ENCODE assay signal across 15 cellular contexts in the genomic region with DNA sequence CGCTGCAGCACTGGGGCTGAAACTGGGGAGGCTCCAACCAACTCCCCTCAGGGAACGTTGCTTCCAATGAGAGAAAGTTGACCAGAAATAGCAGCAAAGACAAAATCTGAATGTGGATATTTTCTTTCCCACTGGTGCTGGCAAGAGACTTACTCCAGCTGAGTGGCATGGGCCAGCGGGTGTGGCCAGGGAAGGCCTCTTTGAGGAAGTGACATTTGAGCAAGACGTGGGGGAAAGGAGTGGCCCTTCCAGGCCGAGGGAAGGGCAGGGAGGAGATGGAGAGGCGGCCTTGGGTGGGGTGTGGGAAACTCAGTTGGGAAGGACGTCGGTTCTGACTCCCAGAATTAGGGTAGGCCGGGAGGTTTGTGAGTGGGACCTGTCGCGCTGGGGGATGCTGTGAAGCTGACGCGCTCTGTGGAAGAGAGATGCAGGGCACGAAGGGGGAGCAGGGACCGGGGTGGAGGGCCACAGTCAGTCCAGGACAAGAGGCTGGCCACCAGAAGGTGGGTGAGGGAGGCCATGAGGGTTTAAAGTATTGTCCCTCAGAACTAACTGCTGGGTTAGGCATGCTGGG.
DNase-seq lines count a peak whose midpoint lies in the region; ATAC-seq and TF ChIP-seq lines count a peak whose summit lies in the region.
"Had no signal": no experiment of that assay in that cellular context is flagged by ENCODE, and none has a peak within 500 bp of the region (broad histone marks: within the 10 kb centered on the region; RNA-seq: fewer than 3 reads in every experiment).

No MANE protein-coding gene starts in this region.

- no peak overlapping the region for H3K4me2 ChIP-seq in PC-3 (ENCODE audit: low read length)
- H3K4me2 ChIP-seq: A549 had no signal

- peak overlapping the region; percentile 89 for H3K27ac Mint-ChIP-seq in T-helper 1 cell treated with Interleukin-12 subunit alpha and Interleukin-12 subunit beta and Interleukin-4 antibody, amounts not matched to agents 30 μg/mL and 1 μg/mL, for 36 hours
- H3K27ac Mint-ChIP-seq in CD4-positive, alpha-beta memory T cell = peak overlapping the region; percentile 87 to 97 (median 92)
- H3K27ac Mint-ChIP-seq in activated naive CD4-positive, alpha-beta T cell treated with anti-CD3 and anti-CD28 coated beads, Interleukin-2, amount 50 U/mL, for 72 hours = peak overlapping the region; percentile 91 to 92
- peak overlapping the region; percentile 86 to 98 (median 94) for H3K27ac Mint-ChIP-seq in naive thymus-derived CD4-positive, alpha-beta T cell
- H3K27ac Mint-ChIP-seq: type B pancreatic cell had no signal

- H3K27ac ChIP-seq in CD4-positive, alpha-beta memory T cell (ENCODE audit: low read depth, low read length) = no peak overlapping the region
- H3K27ac ChIP-seq in naive thymus-derived CD4-positive, alpha-beta T cell (ENCODE audit: low read depth, low read length) = peak overlapping the region; percentile 66
- no peak overlapping the region for H3K27ac ChIP-seq in PC-3 (ENCODE audit: low read length)
- H3K27ac ChIP-seq: A549, RWPE1 had no signal

- H2AFZ ChIP-seq in PC-3 (ENCODE audit: low read length) = no peak overlapping the region

- H3K9me2 ChIP-seq in PC-3 (replicated peaks; ENCODE audit: low read length) = no peaks in the 10 kb centered on the region

- no peaks in the 10 kb centered on the region for H4K20me1 ChIP-seq in PC-3 (ENCODE audit: low read length)

- H3K36me3 ChIP-seq in CD4-positive, alpha-beta memory T cell (ENCODE audit: insufficient read depth, low read length) = no peaks in the 10 kb centered on the region
- no peaks in the 10 kb centered on the region for H3K36me3 ChIP-seq in naive thymus-derived CD4-positive, alpha-beta T cell (ENCODE audit: control insufficient read depth in 2 of 3, insufficient read depth in 3 of 3, low read length in 3 of 3)
- H3K36me3 ChIP-seq in PC-3 (ENCODE audit: low read depth, low read length) = no peaks in the 10 kb centered on the region

- peaks cover 4% of the 10 kb centered on the region for H3K36me3 Mint-ChIP-seq in T-helper 1 cell treated with Interleukin-12 subunit alpha and Interleukin-12 subunit beta and Interleukin-4 antibody, amounts not matched to agents 30 μg/mL and 1 μg/mL, for 36 hours (ENCODE audit: low read depth)
- H3K36me3 Mint-ChIP-seq in CD4-positive, alpha-beta memory T cell = no peaks in the 10 kb centered on the region
- H3K36me3 Mint-ChIP-seq in activated naive CD4-positive, alpha-beta T cell treated with anti-CD3 and anti-CD28 coated beads, Interleukin-2, amount 50 U/mL, for 72 hours = peaks cover 0 to 5% of the 10 kb centered on the region in 2 donors
- peaks cover 0 to 9% (median 0%) of the 10 kb centered on the region in 5 donors for H3K36me3 Mint-ChIP-seq in naive thymus-derived CD4-positive, alpha-beta T cell
- H3K36me3 Mint-ChIP-seq: type B pancreatic cell had no signal

- DNase-seq in T-helper 1 cell (no peak), PC-3 (no peak), ACHN (no peak)
- no peak for DNase-seq in CD4-positive, alpha-beta memory T cell
- no peak for DNase-seq in activated naive CD4-positive, alpha-beta T cell treated with anti-CD3 and anti-CD28 coated beads, Interleukin-2, amount 50 U/mL, for 72 hours (ENCODE audit: low spot score in 2 of 2)
- DNase-seq in naive thymus-derived CD4-positive, alpha-beta T cell = no peak
- DNase-seq: amniotic stem cell, kidney glomerular epithelial cell, NCI-H2081 treated with DMSO at 0.1 percent for 48 hours, T-helper 9 cell had no signal

- H3K9me3 ChIP-seq in CD4-positive, alpha-beta memory T cell (ENCODE audit: control insufficient read depth in 1 of 2, low read length in 2 of 2) = no peaks in the 10 kb centered on the region
- H3K9me3 ChIP-seq in naive thymus-derived CD4-positive, alpha-beta T cell (ENCODE audit: control insufficient read depth in 2 of 3, low read length in 3 of 3) = no peaks in the 10 kb centered on the region
- H3K9me3 ChIP-seq in PC-3 (ENCODE audit: low read length) = no peaks in the 10 kb centered on the region
- H3K9me3 ChIP-seq: A549 had no signal

- in situ Hi-C loops in ACHN (cut with HindIII; ENCODE audit: low pct_ligation_motif_present, low pct_unique_long_range_greater_than_20kb, low sequenced_read_pairs) = no loop called here

- CTCF ChIA-PET in CD4-positive, alpha-beta memory T cell (lab: Charles Lee; ENCODE audit: partially characterized antibody) = interaction anchor here (1.1 to 16.0 kb wide), 11 partner anchors 22 to 209 kb away, joined by 3 to 424 read pairs (median 51); a partner anchor contains a TSS
- CTCF ChIA-PET in naive thymus-derived CD4-positive, alpha-beta T cell (lab: Charles Lee) = interaction anchor here (1.1 to 10.2 kb wide), 8 partner anchors 20 to 209 kb away, joined by 4 to 181 read pairs (median 29); a partner anchor contains a TSS
- CTCF ChIA-PET in PC-3 (lab: Charles Lee) = interaction anchor here (0.6 kb wide), 1 partner anchor 955 kb away, joined by 3 read pairs; no protein-coding TSS in a partner anchor

- intact Hi-C loops in CD4-positive, alpha-beta memory T cell (cut with micrococcal nuclease) = loop anchor here (5.0 kb wide), 1 partner anchor 425 kb away; no protein-coding TSS in a partner anchor
- intact Hi-C loops in naive thymus-derived CD4-positive, alpha-beta T cell (cut with micrococcal nuclease) = loop anchor here in 1 of 2 donors (5.0 kb wide), 1 partner anchor 115 kb away; a partner anchor contains a TSS
- intact Hi-C loops in PC-3 (cut with micrococcal nuclease) = no loop called here

- H3K4me1 ChIP-seq in CD4-positive, alpha-beta memory T cell (ENCODE audit: insufficient read depth, low read length) = peaks cover 90% of the 10 kb centered on the region
- peaks cover 22 to 84% of the 10 kb centered on the region in 2 donors for H3K4me1 ChIP-seq in naive thymus-derived CD4-positive, alpha-beta T cell (ENCODE audit: control insufficient read depth in 2 of 2, insufficient read depth in 2 of 2, low read length in 2 of 2)
- H3K4me1 ChIP-seq in PC-3 (ENCODE audit: insufficient read depth, low read length) = no peaks in the 10 kb centered on the region
- H3K4me1 ChIP-seq: A549 had no signal

- H3K9ac ChIP-seq in PC-3 (ENCODE audit: low read length) = no peak overlapping the region

- peaks cover 81% of the 10 kb centered on the region for H3K4me1 Mint-ChIP-seq in T-helper 1 cell treated with Interleukin-12 subunit alpha and Interleukin-12 subunit beta and Interleukin-4 antibody, amounts not matched to agents 30 μg/mL and 1 μg/mL, for 36 hours (ENCODE audit: low read depth)
- H3K4me1 Mint-ChIP-seq in CD4-positive, alpha-beta memory T cell = peaks cover 74 to 99% (median 82%) of the 10 kb centered on the region in 4 donors
- H3K4me1 Mint-ChIP-seq in naive thymus-derived CD4-positive, alpha-beta T cell = peaks cover 73 to 98% (median 92%) of the 10 kb centered on the region in 7 donors

- H3K27me3 Mint-ChIP-seq in T-helper 1 cell treated with Interleukin-12 subunit alpha and Interleukin-12 subunit beta and Interleukin-4 antibody, amounts not matched to agents 30 μg/mL and 1 μg/mL, for 36 hours (ENCODE audit: low read depth) = no peaks in the 10 kb centered on the region
- no peaks in the 10 kb centered on the region for H3K27me3 Mint-ChIP-seq in CD4-positive, alpha-beta memory T cell
- no peaks in the 10 kb centered on the region for H3K27me3 Mint-ChIP-seq in naive thymus-derived CD4-positive, alpha-beta T cell

- no peaks in the 10 kb centered on the region for H3F3A ChIP-seq in PC-3 (ENCODE audit: low read length, unreplicated experiment)

- H3K4me3 Mint-ChIP-seq in T-helper 1 cell treated with Interleukin-12 subunit alpha and Interleukin-12 subunit beta and Interleukin-4 antibody, amounts not matched to agents 30 μg/mL and 1 μg/mL, for 36 hours = peak overlapping the region; percentile 23
- peak overlapping the region in 6 of 8 donors; percentile 12 to 57 (median 38) for H3K4me3 Mint-ChIP-seq in CD4-positive, alpha-beta memory T cell
- peak overlapping the region in 8 of 10 donors; percentile 10 to 82 (median 64) for H3K4me3 Mint-ChIP-seq in naive thymus-derived CD4-positive, alpha-beta T cell
- H3K4me3 Mint-ChIP-seq: type B pancreatic cell had no signal

- H3K79me2 ChIP-seq in PC-3 (ENCODE audit: low read length) = no peaks in the 10 kb centered on the region

- no peaks in the 10 kb centered on the region for H3K27me3 ChIP-seq in CD4-positive, alpha-beta memory T cell (ENCODE audit: insufficient read depth, low read length)
- H3K27me3 ChIP-seq in naive thymus-derived CD4-positive, alpha-beta T cell (ENCODE audit: control insufficient read depth in 2 of 2, insufficient read depth in 2 of 2, low read length in 2 of 2) = no peaks in the 10 kb centered on the region
- H3K27me3 ChIP-seq in PC-3 (ENCODE audit: low read length) = peaks cover 30% of the 10 kb centered on the region

- no peak for TF ChIP-seq CTCF in PC-3 (conservative IDR thresholded peaks at IDR 0.05; ENCODE audit: low read depth, low read length)

- ATAC-seq in activated naive CD4-positive, alpha-beta T cell treated with anti-CD3 and anti-CD28 coated beads, Interleukin-2, amount 50 U/mL, for 72 hours = no peak
- ATAC-seq in naive thymus-derived CD4-positive, alpha-beta T cell = no peak
- no peak for ATAC-seq in PC-3
- no peak for ATAC-seq in GM21447 (IDR thresholded peaks at IDR 0.05; ENCODE audit: unreplicated experiment)
- ATAC-seq: A549 had no signal

- POLR2A ChIA-PET in CD4-positive, alpha-beta memory T cell (lab: Charles Lee; ENCODE audit: partially characterized antibody) = interaction anchor here (1.5 to 22.0 kb wide), 19 partner anchors 19 to 209 kb away, joined by 4 to 675 read pairs (median 19); a partner anchor contains a TSS
- POLR2A ChIA-PET in naive thymus-derived CD4-positive, alpha-beta T cell (lab: Charles Lee) = interaction anchor here (0.9 to 16.5 kb wide), 17 partner anchors 19 to 158 kb away, joined by 3 to 416 read pairs (median 8); a partner anchor contains a TSS
- POLR2A ChIA-PET in PC-3 (lab: Charles Lee; ENCODE audit: unreplicated experiment) = no interaction called here

- no TSS peak for BruUV-seq in PC-3 (replicated peaks; lab: Mats Ljungman, UMichigan)

- H3K9me3 Mint-ChIP-seq in T-helper 1 cell treated with Interleukin-12 subunit alpha and Interleukin-12 subunit beta and Interleukin-4 antibody, amounts not matched to agents 30 μg/mL and 1 μg/mL, for 36 hours = no peaks in the 10 kb centered on the region
- H3K9me3 Mint-ChIP-seq in CD4-positive, alpha-beta memory T cell = peaks cover 0 to 2% (median 0%) of the 10 kb centered on the region in 8 donors
- H3K9me3 Mint-ChIP-seq in activated naive CD4-positive, alpha-beta T cell treated with anti-CD3 and anti-CD28 coated beads, Interleukin-2, amount 50 U/mL, for 72 hours = no peaks in the 10 kb centered on the region
- H3K9me3 Mint-ChIP-seq in naive thymus-derived CD4-positive, alpha-beta T cell = peaks cover 0 to 5% (median 0%) of the 10 kb centered on the region in 11 donors
- H3K9me3 Mint-ChIP-seq: type B pancreatic cell had no signal

- H3K4me3 ChIP-seq in CD4-positive, alpha-beta memory T cell (ENCODE audit: low read length in 2 of 2) = no peak overlapping the region
- H3K4me3 ChIP-seq in naive thymus-derived CD4-positive, alpha-beta T cell (ENCODE audit: low read length) = no peak overlapping the region
- no peak overlapping the region for H3K4me3 ChIP-seq in PC-3 (ENCODE audit: low read length)
- H3K4me3 ChIP-seq: A549 had no signal
